8 cellular contexts compared by ENCODE assay signal in the genomic region with DNA sequence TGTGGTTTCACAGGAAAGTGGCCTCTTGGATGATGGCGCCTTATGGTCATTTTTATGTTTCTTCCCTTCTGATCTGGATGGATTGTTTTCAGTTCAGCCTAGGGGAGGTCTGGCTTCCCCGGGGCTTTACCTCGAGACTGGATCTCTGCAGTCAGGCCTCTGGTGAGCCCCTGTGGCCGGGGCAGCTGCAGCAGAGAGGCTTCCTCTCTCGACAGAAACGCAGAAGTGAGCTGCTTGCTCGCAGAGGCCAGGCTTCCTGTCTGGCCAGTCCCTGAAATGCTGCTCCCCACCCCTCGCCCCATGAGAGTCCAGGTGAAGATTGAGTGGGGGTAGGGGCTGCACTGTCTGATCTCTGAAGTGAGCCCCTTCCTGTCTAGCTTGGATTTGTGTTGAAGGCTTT. TPM values are rescaled to one million over a fixed set of nuclear protein-coding genes. Genes with fewer than 3 reads are reported as not detected.
DNase-seq lines count a peak whose midpoint lies in the region; ATAC-seq and TF ChIP-seq lines count a peak whose summit lies in the region.

No MANE protein-coding gene starts in this region.

- TF ChIP-seq CTCF in endodermal cell (conservative IDR thresholded peaks at IDR 0.05) (no peak), coronary artery (IDR thresholded peaks at IDR 0.05) (no peak)

- ATAC-seq in stimulated activated naive CD8-positive, alpha-beta T cell treated with anti-CD3 and anti-CD28 coated beads, Interleukin-15, Interleukin-2, amounts not matched to agents 100 U/mL and 50 U/mL, for 24 hours, result peak; percentile 51
- ATAC-seq in stimulated activated naive CD8-positive, alpha-beta T cell treated with anti-CD3 and anti-CD28 coated beads, Interleukin-15, amount 100 ng/mL, for 72 hours, result no peak
- ATAC-seq in HG03439 (IDR thresholded peaks at IDR 0.05; ENCODE audit: unreplicated experiment) (peak; percentile 44), GM18502 (IDR thresholded peaks at IDR 0.05; ENCODE audit: poor library complexity, unreplicated experiment) (no peak)
- ATAC-seq in stimulated activated memory B cell treated with anti-CD40 and anti-IgM and Interleukin-4, amounts not matched to agents 10 μg/mL and 1 μg/mL and 100 μg/mL, for 72 hours, result peak; percentile 80

- H3K36me3 Mint-ChIP-seq in endodermal cell (ENCODE audit: low read depth), result peaks cover 5% of the 10 kb centered on the region
- peaks cover 51% of the 10 kb centered on the region for H3K36me3 Mint-ChIP-seq in stimulated activated memory B cell treated with anti-CD40 and anti-IgM and Interleukin-4, amounts not matched to agents 10 μg/mL and 1 μg/mL and 100 μg/mL, for 72 hours

- no peaks in the 10 kb centered on the region for H3K4me1 ChIP-seq in endodermal cell (ENCODE audit: control insufficient read depth, insufficient read depth, low read length)

- no peaks in the 10 kb centered on the region for H3K36me3 ChIP-seq in endodermal cell (ENCODE audit: control insufficient read depth, insufficient read depth, low read length)

- no peak overlapping the region for H3K27ac ChIP-seq in endodermal cell (ENCODE audit: low read depth, low read length)
- H3K27ac ChIP-seq in coronary artery, result no peak overlapping the region

- no peak overlapping the region for H3K4me3 Mint-ChIP-seq in stimulated activated naive CD8-positive, alpha-beta T cell treated with anti-CD3 and anti-CD28 coated beads, Interleukin-15, amount 100 ng/mL, for 72 hours
- no peak overlapping the region for H3K4me3 Mint-ChIP-seq in endodermal cell
- peak overlapping the region; percentile 79 for H3K4me3 Mint-ChIP-seq in stimulated activated memory B cell treated with anti-CD40 and anti-IgM and Interleukin-4, amounts not matched to agents 10 μg/mL and 1 μg/mL and 100 μg/mL, for 72 hours

- H3K27me3 Mint-ChIP-seq in stimulated activated naive CD8-positive, alpha-beta T cell treated with anti-CD3 and anti-CD28 coated beads, Interleukin-15, amount 100 ng/mL, for 72 hours, result peaks cover 16% of the 10 kb centered on the region
- no peaks in the 10 kb centered on the region for H3K27me3 Mint-ChIP-seq in endodermal cell (ENCODE audit: insufficient read depth)
- no peaks in the 10 kb centered on the region for H3K27me3 Mint-ChIP-seq in stimulated activated memory B cell treated with anti-CD40 and anti-IgM and Interleukin-4, amounts not matched to agents 10 μg/mL and 1 μg/mL and 100 μg/mL, for 72 hours

- no peaks in the 10 kb centered on the region for H3K9me3 Mint-ChIP-seq in stimulated activated naive CD8-positive, alpha-beta T cell treated with anti-CD3 and anti-CD28 coated beads, Interleukin-15, amount 100 ng/mL, for 72 hours
- peaks cover 3% of the 10 kb centered on the region for H3K9me3 Mint-ChIP-seq in endodermal cell
- peaks cover 4% of the 10 kb centered on the region for H3K9me3 Mint-ChIP-seq in stimulated activated memory B cell treated with anti-CD40 and anti-IgM and Interleukin-4, amounts not matched to agents 10 μg/mL and 1 μg/mL and 100 μg/mL, for 72 hours

- no peaks in the 10 kb centered on the region for H3K9me3 ChIP-seq in endodermal cell (ENCODE audit: control insufficient read depth, low read length)

- WGBS in endodermal cell (ENCODE audit: insufficient coverage in 1 of 2, insufficient read length in 1 of 2), 2 experiments, result 80 to 81% methylated on average over 3 to 8 of the region's 8 CpGs

- peaks cover 10% of the 10 kb centered on the region for H3K4me1 Mint-ChIP-seq in stimulated activated naive CD8-positive, alpha-beta T cell treated with anti-CD3 and anti-CD28 coated beads, Interleukin-15, amount 100 ng/mL, for 72 hours
- peaks cover 20% of the 10 kb centered on the region for H3K4me1 Mint-ChIP-seq in endodermal cell
- H3K4me1 Mint-ChIP-seq in stimulated activated memory B cell treated with anti-CD40 and anti-IgM and Interleukin-4, amounts not matched to agents 10 μg/mL and 1 μg/mL and 100 μg/mL, for 72 hours, result peaks cover 94% of the 10 kb centered on the region

- H3K27me3 ChIP-seq in endodermal cell (ENCODE audit: control insufficient read depth, insufficient read depth, low read length, poor library complexity, severe bottlenecking), result no peaks in the 10 kb centered on the region

- DNase-seq in stimulated activated naive CD8-positive, alpha-beta T cell treated with anti-CD3 and anti-CD28 coated beads, Interleukin-15, Interleukin-2, amounts not matched to agents 100 U/mL and 50 U/mL, for 24 hours, result no peak
- no peak for DNase-seq in stimulated activated naive CD8-positive, alpha-beta T cell treated with anti-CD3 and anti-CD28 coated beads, Interleukin-15, amount 100 ng/mL, for 72 hours
- peak; percentile 70 for DNase-seq in endodermal cell
- DNase-seq in coronary artery (ENCODE audit: low spot score), result no peak
- no peak for DNase-seq in SW480 (ENCODE audit: low spot score)

- no peak overlapping the region for H3K27ac Mint-ChIP-seq in stimulated activated naive CD8-positive, alpha-beta T cell treated with anti-CD3 and anti-CD28 coated beads, Interleukin-15, amount 100 ng/mL, for 72 hours
- peak overlapping the region; percentile 29 for H3K27ac Mint-ChIP-seq in endodermal cell
- H3K27ac Mint-ChIP-seq in stimulated activated memory B cell treated with anti-CD40 and anti-IgM and Interleukin-4, amounts not matched to agents 10 μg/mL and 1 μg/mL and 100 μg/mL, for 72 hours, result peak overlapping the region; percentile 99

- H3K9ac ChIP-seq in endodermal cell (ENCODE audit: extremely low read depth, low read length, poor library complexity, severe bottlenecking), result no peak overlapping the region

- H3K4me3 ChIP-seq in endodermal cell (ENCODE audit: low read length) (no peak overlapping the region), coronary artery (no peak overlapping the region)

RNA-seq across cellular contexts. Expression of gene PLCG2, which starts 44.0 kb away (rescaled TPM):
- 10 to 100 TPM; 34.7 to 48.4 TPM for total RNA-seq in endodermal cell
- 3.7 TPM for polyA plus RNA-seq in endodermal cell (2013, experiment 1 of 2)
- polyA plus RNA-seq in endodermal cell (2013, experiment 2 of 2), result 3.9 TPM

Comparison
In these comparisons a context has a peak if more than half of its experiments do, and no peak if none do; other contexts are left out.
1. ATAC-seq: peak in stimulated activated naive CD8-positive, alpha-beta T cell treated with anti-CD3 and anti-CD28 coated beads, Interleukin-15, Interleukin-2, amounts not matched to agents 100 U/mL and 50 U/mL, for 24 hours (single experiment), HG03439 (single experiment) and stimulated activated memory B cell treated with anti-CD40 and anti-IgM and Interleukin-4, amounts not matched to agents 10 μg/mL and 1 μg/mL and 100 μg/mL, for 72 hours (single experiment); none in stimulated activated naive CD8-positive, alpha-beta T cell treated with anti-CD3 and anti-CD28 coated beads, Interleukin-15, amount 100 ng/mL, for 72 hours (single experiment) and GM18502 (single experiment).
2. H3K27ac Mint-ChIP-seq: peak in endodermal cell (single experiment) and stimulated activated memory B cell treated with anti-CD40 and anti-IgM and Interleukin-4, amounts not matched to agents 10 μg/mL and 1 μg/mL and 100 μg/mL, for 72 hours (single experiment); none in stimulated activated naive CD8-positive, alpha-beta T cell treated with anti-CD3 and anti-CD28 coated beads, Interleukin-15, amount 100 ng/mL, for 72 hours (0 of 2).